1 cellular context compared by ENCODE assay signal in genomic region chr3:109331692-109332091, GRCh38.
TF ChIP-seq lines count a peak whose summit lies in the region.

No MANE protein-coding gene starts in this region.

TF ChIP-seq in GM23338, 12 proteins besides CTCF, POLR2A, EP300 and RAD21 (continued from another document):
- TF ChIP-seq ZNF462 (CRISPR knock-in tag; IDR thresholded peaks at IDR 0.05) = no peak
